Comparison of ENCODE assay signal across 23 cellular contexts in the genomic region with DNA sequence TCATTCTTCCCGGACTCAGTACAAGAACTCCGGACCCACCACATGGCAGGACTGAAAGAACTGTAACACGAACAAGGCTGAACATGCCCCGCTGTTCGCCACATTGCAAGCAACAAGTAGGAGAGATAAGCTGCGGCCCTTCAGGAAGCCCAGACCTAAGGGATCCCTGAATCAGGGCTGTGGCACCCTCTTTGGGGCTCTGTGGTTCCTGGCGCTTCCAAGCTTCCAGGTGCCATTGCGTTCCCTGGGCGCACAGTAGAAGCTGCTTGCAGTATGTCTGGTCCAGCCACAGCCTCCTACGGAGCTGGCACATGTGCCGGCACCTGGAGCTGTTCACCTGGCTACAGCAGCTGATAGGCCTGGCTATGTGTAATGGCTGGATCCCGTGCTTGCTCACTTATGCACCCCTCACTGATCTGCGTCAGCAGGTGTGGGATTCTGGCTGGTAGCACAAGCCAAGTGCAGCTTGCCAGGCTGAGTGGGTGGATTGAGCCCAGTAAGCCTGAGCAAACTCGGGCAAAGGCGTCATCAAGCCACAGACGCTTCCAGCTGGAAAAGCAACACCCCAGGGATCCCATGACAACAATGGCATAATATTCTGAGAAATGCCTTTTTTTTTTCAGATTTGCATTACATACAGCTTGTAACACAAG.
DNase-seq lines count a peak whose midpoint lies in the region; TF ChIP-seq lines count a peak whose summit lies in the region.
"Had no signal": no experiment of that assay in that cellular context is flagged by ENCODE, and none has a peak within 500 bp of the region (broad histone marks: within the 10 kb centered on the region; RNA-seq: fewer than 3 reads in every experiment).

No MANE protein-coding gene starts in this region.

- no peaks in the 10 kb centered on the region for H3K27me3 ChIP-seq in esophagus (ENCODE audit: control insufficient read depth in 1 of 2, insufficient read depth in 2 of 2, low read length in 2 of 2)
- H3K27me3 ChIP-seq in transverse colon, result no peaks in the 10 kb centered on the region
- H3K27me3 ChIP-seq: BLaER1, breast epithelium, left lung, right atrium auricular region, SJSA1, uterus had no signal

- H3K9me3 ChIP-seq in esophagus (ENCODE audit: control insufficient read depth in 2 of 2, insufficient read depth in 1 of 2, low read depth in 1 of 2, low read length in 1 of 2), result peaks cover 4 to 7% of the 10 kb centered on the region in 2 donors
- no peaks in the 10 kb centered on the region for H3K9me3 ChIP-seq in transverse colon
- H3K9me3 ChIP-seq: SJSA1, uterus had no signal

- TF ChIP-seq CTCF in transverse colon (IDR thresholded peaks at IDR 0.05), result no peak

- intact Hi-C loops in posterior vena cava (cut with DNase I), result no loop called here
- intact Hi-C loops in transverse colon (cut with DNase I; ENCODE audit: low total_unique reads), result no loop called here

- H3K27ac ChIP-seq in esophagus (ENCODE audit: low read depth in 2 of 2, low read length in 1 of 2), result peak overlapping the region; percentile 23 to 51
- no peak overlapping the region for H3K27ac ChIP-seq in transverse colon
- H3K27ac ChIP-seq: BLaER1, breast epithelium, left lung, parathyroid adenoma, right atrium auricular region, SJSA1, uterus had no signal

- TF ChIP-seq EP300 in Ishikawa (IDR thresholded peaks at IDR 0.05; ENCODE audit: borderline replicate concordance), result peak; percentile 69; the same call in 1 of the 2 replicates
- TF ChIP-seq EP300 in transverse colon (IDR thresholded peaks at IDR 0.05; ENCODE audit: low read depth), result no peak

- H3K4me1 ChIP-seq in esophagus (ENCODE audit: control insufficient read depth in 2 of 2, insufficient read depth in 2 of 2, low read length in 1 of 2) (peaks cover 0 to 3% of the 10 kb centered on the region in 2 donors), transverse colon (no peaks in the 10 kb centered on the region)
- H3K4me1 ChIP-seq: BLaER1, breast epithelium, left lung, parathyroid adenoma, right atrium auricular region, SJSA1, uterus had no signal

- in situ Hi-C loops in transverse colon (cut with MboI; ENCODE audit: low pct_ligation_motif_present in 1 of 4, low pct_unique_long_range_greater_than_20kb in 1 of 4, low sequenced_read_pairs in 3 of 4), result no loop called here

- H3K4me3 ChIP-seq in esophagus (ENCODE audit: low read depth in 1 of 2, low read length in 2 of 2) (no peak overlapping the region), transverse colon (no peak overlapping the region)
- H3K4me3 ChIP-seq: BLaER1, breast epithelium, left lung, right atrium auricular region, SJSA1, smooth muscle cell, uterus had no signal

- H3K36me3 ChIP-seq in esophagus (ENCODE audit: control insufficient read depth in 2 of 2, insufficient read depth in 2 of 2, low read length in 1 of 2) (no peaks in the 10 kb centered on the region), transverse colon (no peaks in the 10 kb centered on the region)
- H3K36me3 ChIP-seq: BLaER1, breast epithelium, left lung, right atrium auricular region, SJSA1, uterus had no signal

- TF ChIP-seq RAD21 in Ishikawa (IDR thresholded peaks at IDR 0.05; ENCODE audit: low read depth), result no peak

- WGBS in esophagus, 2 donors, result 72 to 78% methylated on average over 16 of the region's 16 CpGs
- WGBS in transverse colon (ENCODE audit: low coverage in 1 of 2), 2 donors, result 86 to 90% methylated on average over 4 to 16 of the region's 16 CpGs

- no peak for TF ChIP-seq POLR2A in transverse colon (IDR thresholded peaks at IDR 0.05)

- DNase-seq in SHP77 (lab: John Stamatoyannopoulos, UW) (peak; percentile 98), posterior vena cava (ENCODE audit: low spot score) (peak; percentile 40), NCI-H2107 treated with DMSO at 0.1 percent for 48 hours (lab: John Stamatoyannopoulos, UW; ENCODE audit: unreplicated experiment) (no peak), DMS 273 (lab: John Stamatoyannopoulos, UW; ENCODE audit: unreplicated experiment) (no peak), transverse colon (no peak)
- DNase-seq: ACHN; activated CD4-positive, alpha-beta T cell treated with anti-CD3 and anti-CD28 coated beads, Interleukin-2, amount 10 ng/mL, durations not matched to agents 7 days and 5 days; amniotic stem cell; left lung; mesendoderm; NCI-H1092; NCI-H1694 treated with DMSO at 0.1 percent for 48 hours; stimulated activated naive CD4-positive, alpha-beta T cell treated with Interleukin-2 at 50 U/mL for 16 hours; T-helper 9 cell; uterus had no signal

TF ChIP-seq in Ishikawa, 13 proteins besides CTCF, POLR2A, EP300 and RAD21:
- TF ChIP-seq TEAD4 (IDR thresholded peaks at IDR 0.05) (no peak), FOXM1 (IDR thresholded peaks at IDR 0.05; ENCODE audit: borderline replicate concordance, low read depth) (no peak), TCF12 (IDR thresholded peaks at IDR 0.05; ENCODE audit: low read depth) (peak; percentile 81), NFIC (IDR thresholded peaks at IDR 0.05) (peak; percentile 71), YY1 (IDR thresholded peaks at IDR 0.05; ENCODE audit: low read depth) (no peak), ZBTB7A (IDR thresholded peaks at IDR 0.05; ENCODE audit: low read depth) (no peak), TAF1 (IDR thresholded peaks at IDR 0.05; ENCODE audit: low read depth) (no peak), CEBPB (IDR thresholded peaks at IDR 0.05) (peak; percentile 40; the same call in 1 of the 2 replicates), EGR1 (IDR thresholded peaks at IDR 0.05) (peak; percentile 92), CREB1 (IDR thresholded peaks at IDR 0.05; ENCODE audit: low read depth) (0 out of 2 replicates have a peak, but pooled peaks have one; percentile 15)
- TF ChIP-seq, protein P1, sequence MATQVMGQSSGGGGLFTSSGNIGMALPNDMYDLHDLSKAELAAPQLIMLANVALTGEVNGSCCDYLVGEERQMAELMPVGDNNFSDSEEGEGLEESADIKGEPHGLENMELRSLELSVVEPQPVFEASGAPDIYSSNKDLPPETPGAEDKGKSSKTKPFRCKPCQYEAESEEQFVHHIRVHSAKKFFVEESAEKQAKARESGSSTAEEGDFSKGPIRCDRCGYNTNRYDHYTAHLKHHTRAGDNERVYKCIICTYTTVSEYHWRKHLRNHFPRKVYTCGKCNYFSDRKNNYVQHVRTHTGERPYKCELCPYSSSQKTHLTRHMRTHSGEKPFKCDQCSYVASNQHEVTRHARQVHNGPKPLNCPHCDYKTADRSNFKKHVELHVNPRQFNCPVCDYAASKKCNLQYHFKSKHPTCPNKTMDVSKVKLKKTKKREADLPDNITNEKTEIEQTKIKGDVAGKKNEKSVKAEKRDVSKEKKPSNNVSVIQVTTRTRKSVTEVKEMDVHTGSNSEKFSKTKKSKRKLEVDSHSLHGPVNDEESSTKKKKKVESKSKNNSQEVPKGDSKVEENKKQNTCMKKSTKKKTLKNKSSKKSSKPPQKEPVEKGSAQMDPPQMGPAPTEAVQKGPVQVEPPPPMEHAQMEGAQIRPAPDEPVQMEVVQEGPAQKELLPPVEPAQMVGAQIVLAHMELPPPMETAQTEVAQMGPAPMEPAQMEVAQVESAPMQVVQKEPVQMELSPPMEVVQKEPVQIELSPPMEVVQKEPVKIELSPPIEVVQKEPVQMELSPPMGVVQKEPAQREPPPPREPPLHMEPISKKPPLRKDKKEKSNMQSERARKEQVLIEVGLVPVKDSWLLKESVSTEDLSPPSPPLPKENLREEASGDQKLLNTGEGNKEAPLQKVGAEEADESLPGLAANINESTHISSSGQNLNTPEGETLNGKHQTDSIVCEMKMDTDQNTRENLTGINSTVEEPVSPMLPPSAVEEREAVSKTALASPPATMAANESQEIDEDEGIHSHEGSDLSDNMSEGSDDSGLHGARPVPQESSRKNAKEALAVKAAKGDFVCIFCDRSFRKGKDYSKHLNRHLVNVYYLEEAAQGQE (IDR thresholded peaks at IDR 0.05; ENCODE audit: low read depth), result no peak
- TF ChIP-seq, protein P2, sequence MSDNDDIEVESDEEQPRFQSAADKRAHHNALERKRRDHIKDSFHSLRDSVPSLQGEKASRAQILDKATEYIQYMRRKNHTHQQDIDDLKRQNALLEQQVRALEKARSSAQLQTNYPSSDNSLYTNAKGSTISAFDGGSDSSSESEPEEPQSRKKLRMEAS (IDR thresholded peaks at IDR 0.05), result peak; percentile 57
- TF ChIP-seq, protein P3, sequence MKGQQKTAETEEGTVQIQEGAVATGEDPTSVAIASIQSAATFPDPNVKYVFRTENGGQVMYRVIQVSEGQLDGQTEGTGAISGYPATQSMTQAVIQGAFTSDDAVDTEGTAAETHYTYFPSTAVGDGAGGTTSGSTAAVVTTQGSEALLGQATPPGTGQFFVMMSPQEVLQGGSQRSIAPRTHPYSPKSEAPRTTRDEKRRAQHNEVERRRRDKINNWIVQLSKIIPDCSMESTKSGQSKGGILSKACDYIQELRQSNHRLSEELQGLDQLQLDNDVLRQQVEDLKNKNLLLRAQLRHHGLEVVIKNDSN (IDR thresholded peaks at IDR 0.05), result no peak

Comparison
In these comparisons a context has a peak if more than half of its experiments do, and no peak if none do; other contexts are left out.
1. DNase-seq: peak in SHP77 (2 of 2) and posterior vena cava (single experiment); none in NCI-H2107 treated with DMSO at 0.1 percent for 48 hours (single experiment), DMS 273 (single experiment) and transverse colon (single experiment).
2. H3K27ac ChIP-seq: peak in esophagus (2 of 2); none in transverse colon (0 of 4).